In the genomic region with DNA sequence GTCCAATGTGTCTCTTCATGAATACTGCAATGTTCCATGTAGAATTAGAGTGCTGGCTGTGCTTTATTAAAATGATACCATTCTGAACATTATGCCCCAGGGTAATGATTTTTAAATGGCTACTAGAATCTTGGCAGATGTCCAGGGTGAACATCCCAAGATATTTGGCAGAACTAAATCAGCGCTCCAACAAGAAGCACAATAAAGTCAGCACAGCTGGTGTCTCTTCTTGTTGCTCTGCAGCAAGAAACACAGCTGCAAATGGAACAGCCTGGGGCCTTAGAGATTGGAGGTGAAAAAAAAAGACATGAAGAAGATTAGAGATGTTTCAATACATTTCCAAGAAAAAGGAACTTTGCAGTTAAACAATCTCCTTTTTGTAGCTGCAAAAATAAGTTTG, we compare ENCODE assay signal across 19 cellular contexts.
DNase-seq lines count a peak whose midpoint lies in the region; ATAC-seq and TF ChIP-seq lines count a peak whose summit lies in the region.
"Had no signal": no experiment of that assay in that cellular context is flagged by ENCODE, and none has a peak within 500 bp of the region (broad histone marks: within the 10 kb centered on the region; RNA-seq: fewer than 3 reads in every experiment).

No MANE protein-coding gene starts in this region.

- peak; percentile 3 for DNase-seq in NCI-H82 (lab: John Stamatoyannopoulos, UW)
- no peak for DNase-seq in NCI-H82 treated with DMSO at 0.1 percent for 48 hours (lab: John Stamatoyannopoulos, UW; ENCODE audit: unreplicated experiment)
- DNase-seq in NCI-H446 treated with DMSO at 0.1 percent for 48 hours (lab: John Stamatoyannopoulos, UW) = peak; percentile 92
- peak; percentile 2 for DNase-seq in astrocyte of the spinal cord (ENCODE audit: low read depth, low spot score)
- DNase-seq in sciatic nerve (ENCODE audit: low spot score) = no peak
- no peak for DNase-seq in NCI-H1436 (lab: John Stamatoyannopoulos, UW)
- DNase-seq: activated CD4-positive, alpha-beta T cell treated with anti-CD3 and anti-CD28 coated beads for 1 hour; activated naive CD8-positive, alpha-beta T cell treated with anti-CD3 and anti-CD28 coated beads, Interleukin-2, amount 10 ng/mL, durations not matched to agents 7 days and 5 days; dermis blood vessel endothelial cell; GM23248; SIG-M5; sigmoid colon; stimulated activated naive CD8-positive, alpha-beta T cell treated with anti-CD3 and anti-CD28 coated beads, Interleukin-15, Interleukin-2, amounts not matched to agents 100 U/mL and 50 U/mL, for 24 hours; T-helper 9 cell; trophoblast cell had no signal

- no peak overlapping the region for H3K4me3 ChIP-seq in astrocyte of the spinal cord (ENCODE audit: low read depth, low read length)
- H3K4me3 ChIP-seq: BLaER1 treated with 17β-estradiol and CSF1 and Interleukin-3, amounts not matched to agents 10 nM and 100 nM; GM23248; sigmoid colon had no signal

- intact Hi-C loops in sciatic nerve (cut with DNase I) = no loop called here

- in situ Hi-C loops in astrocyte of the spinal cord (cut with HindIII; ENCODE audit: low sequenced_read_pairs) = no loop called here

- ATAC-seq in sciatic nerve (peak; percentile 93), GM18907 (IDR thresholded peaks at IDR 0.05; ENCODE audit: unreplicated experiment) (no peak), HG02763 (IDR thresholded peaks at IDR 0.05; ENCODE audit: unreplicated experiment) (no peak)
- ATAC-seq: activated T-helper 17 cell treated with anti-CD3 and anti-CD28 coated beads, Interleukin-2, amount 50 U/mL, for 72 hours; stimulated activated naive CD8-positive, alpha-beta T cell treated with anti-CD3 and anti-CD28 coated beads, Interleukin-15, Interleukin-2, amounts not matched to agents 100 U/mL and 50 U/mL, for 24 hours had no signal

- no peak for TF ChIP-seq CTCF in astrocyte of the spinal cord (IDR thresholded peaks at IDR 0.05; ENCODE audit: low read depth, low read length)

Comparison
In these comparisons a context has a peak if more than half of its experiments do, and no peak if none do; other contexts are left out.
1. DNase-seq: peak in NCI-H82 (single experiment), NCI-H446 treated with DMSO at 0.1 percent for 48 hours (single experiment) and astrocyte of the spinal cord (single experiment); none in NCI-H82 treated with DMSO at 0.1 percent for 48 hours (single experiment), sciatic nerve (single experiment) and NCI-H1436 (single experiment).